In genomic region chr18:36650906-36651305, GRCh38 we compare ENCODE assay signal across 17 cellular contexts.
DNase-seq lines count a peak whose midpoint lies in the region; ATAC-seq and TF ChIP-seq lines count a peak whose summit lies in the region.
"Had no signal": no experiment of that assay in that cellular context is flagged by ENCODE, and none has a peak within 500 bp of the region (broad histone marks: within the 10 kb centered on the region; RNA-seq: fewer than 3 reads in every experiment).

No MANE protein-coding gene starts in this region.

- no peak overlapping the region for H3K14ac ChIP-seq in mesenchymal stem cell (ENCODE audit: low read length in 2 of 2)

- H3K4me3 ChIP-seq in mesenchymal stem cell (ENCODE audit: insufficient read depth in 1 of 2, low read depth in 1 of 2, low read length in 2 of 2) (no peak overlapping the region), osteoblast (ENCODE audit: insufficient read depth, low read length) (no peak overlapping the region)
- H3K4me3 ChIP-seq: gastrocnemius medialis, pancreas, SJCRH30, tibial artery had no signal

- H2BK15ac ChIP-seq in mesenchymal stem cell (ENCODE audit: low read depth, poor library complexity, severe bottlenecking) = no peak overlapping the region

- 75% methylated on average over 6 of the region's 6 CpGs for WGBS in mesenchymal stem cell

- H2BK12ac ChIP-seq in mesenchymal stem cell (ENCODE audit: low read length in 2 of 2) = no peak overlapping the region

- no peak overlapping the region for H3K4ac ChIP-seq in mesenchymal stem cell (ENCODE audit: low read depth in 1 of 2, low read length in 2 of 2)

- H4K20me1 ChIP-seq in osteoblast (ENCODE audit: insufficient read depth, low read length) = no peaks in the 10 kb centered on the region

- H2AK5ac ChIP-seq in mesenchymal stem cell (ENCODE audit: low read length, severe bottlenecking) = no peak overlapping the region

- H3K27ac ChIP-seq in mesenchymal stem cell (ENCODE audit: low read length, poor library complexity, severe bottlenecking) (peak overlapping the region; percentile 55), osteoblast (ENCODE audit: low read depth, low read length) (no peak overlapping the region)
- H3K27ac ChIP-seq: gastrocnemius medialis, pancreas, SJCRH30, tibial artery had no signal

- H2BK120ac ChIP-seq in mesenchymal stem cell (ENCODE audit: low read depth, low read length) = no peak overlapping the region

- H3K27me3 ChIP-seq in mesenchymal stem cell (ENCODE audit: control insufficient read depth in 1 of 2, insufficient read depth in 1 of 2, low read length in 2 of 2) (no peaks in the 10 kb centered on the region), osteoblast (ENCODE audit: insufficient read depth, low read length) (no peaks in the 10 kb centered on the region)
- H3K27me3 ChIP-seq: gastrocnemius medialis, pancreas, SJCRH30, tibial artery had no signal

- H3K4me1 ChIP-seq in mesenchymal stem cell (ENCODE audit: control insufficient read depth, insufficient read depth, low read depth, low read length) (peaks cover 13% of the 10 kb centered on the region), osteoblast (ENCODE audit: insufficient read depth, low read length) (no peaks in the 10 kb centered on the region)
- H3K4me1 ChIP-seq: gastrocnemius medialis, pancreas, SJCRH30 had no signal

- H3K4me2 ChIP-seq in mesenchymal stem cell (ENCODE audit: low read length, poor library complexity, severe bottlenecking) (no peak overlapping the region), osteoblast (ENCODE audit: insufficient read depth, low read length) (no peak overlapping the region)

- DNase-seq in mesenchymal stem cell (no peak), osteoblast (ENCODE audit: insufficient read length, low spot score, missing footprints) (no peak), NCI-H187 treated with DMSO at 0.1 percent for 48 hours (lab: John Stamatoyannopoulos, UW) (no peak), head of caudate nucleus (no peak)
- DNase-seq: activated CD8-positive, alpha-beta memory T cell treated with anti-CD3 and anti-CD28 coated beads, Interleukin-2, amount 10 ng/mL, durations not matched to agents 7 days and 5 days; activated effector memory CD4-positive, alpha-beta T cell treated with anti-CD3 and anti-CD28 coated beads, Interleukin-2, amount 50 U/mL, for 16 hours; gastrocnemius medialis; IMR-90; NCI-H2081 treated with DMSO at 0.1 percent for 48 hours; NCI-H524; pancreas; SJCRH30; tibial artery had no signal

- H3K36me3 ChIP-seq in mesenchymal stem cell (ENCODE audit: control insufficient read depth in 1 of 2, insufficient read depth in 2 of 2, low read depth in 1 of 2, low read length in 2 of 2) (peaks cover 0 to 8% of the 10 kb centered on the region in 2 experiments), osteoblast (ENCODE audit: insufficient read depth, low read length) (no peaks in the 10 kb centered on the region)
- H3K36me3 ChIP-seq: gastrocnemius medialis, pancreas, SJCRH30, tibial artery had no signal

- peaks cover 2% of the 10 kb centered on the region for H3K79me1 ChIP-seq in mesenchymal stem cell (replicated peaks; ENCODE audit: low read length, poor library complexity, severe bottlenecking)

- no peak overlapping the region for H3K23ac ChIP-seq in mesenchymal stem cell (ENCODE audit: low read length in 2 of 2)

- no peak overlapping the region for H4K8ac ChIP-seq in mesenchymal stem cell (ENCODE audit: low read length)

- H2AFZ ChIP-seq in mesenchymal stem cell (ENCODE audit: low read depth, low read length) (no peak overlapping the region), osteoblast (ENCODE audit: low read length) (no peak overlapping the region)

- peak; percentile 78 for ATAC-seq in GM19023 (IDR thresholded peaks at IDR 0.05; ENCODE audit: unreplicated experiment)
- ATAC-seq in GM21737 (IDR thresholded peaks at IDR 0.05; ENCODE audit: unreplicated experiment) = peak; percentile 83
- ATAC-seq in HG03139 (IDR thresholded peaks at IDR 0.05; ENCODE audit: unreplicated experiment) = peak; percentile 74
- no peak for ATAC-seq in GM19328 (IDR thresholded peaks at IDR 0.05; ENCODE audit: unreplicated experiment)
- ATAC-seq: activated CD8-positive, alpha-beta memory T cell treated with anti-CD3 and anti-CD28 coated beads, Interleukin-2, amount 10 ng/mL, durations not matched to agents 7 days and 5 days; gastrocnemius medialis; pancreas had no signal

- H4K91ac ChIP-seq in mesenchymal stem cell (ENCODE audit: low read length) = no peak overlapping the region

- no peak overlapping the region for H3K9ac ChIP-seq in mesenchymal stem cell (ENCODE audit: low read length)

- TF ChIP-seq CTCF in osteoblast (IDR thresholded peaks at IDR 0.05; ENCODE audit: extremely low read depth, low read depth, low read length) = no peak

- intact Hi-C loops in head of caudate nucleus (cut with DNase I) = no loop called here

- no peak overlapping the region for H3K18ac ChIP-seq in mesenchymal stem cell (ENCODE audit: low read depth in 1 of 2, low read length in 2 of 2)

- H3K9me3 ChIP-seq in mesenchymal stem cell (ENCODE audit: control insufficient read depth, low read length) (no peaks in the 10 kb centered on the region), osteoblast (ENCODE audit: low read depth, low read length) (no peaks in the 10 kb centered on the region)
- H3K9me3 ChIP-seq: gastrocnemius medialis, pancreas, SJCRH30, tibial artery had no signal

- H2BK5ac ChIP-seq in mesenchymal stem cell (ENCODE audit: low read depth, low read length, poor library complexity, severe bottlenecking) = no peak overlapping the region

- H3K79me2 ChIP-seq in osteoblast (ENCODE audit: insufficient read depth, low read length) = no peaks in the 10 kb centered on the region
